ENCODE assay signal across 33 cellular contexts in genomic region chr14:79117561-79117960, GRCh38.
"Had no signal": no experiment of that assay in that cellular context is flagged by ENCODE, and none has a peak within 500 bp of the region (broad histone marks: within the 10 kb centered on the region; RNA-seq: fewer than 3 reads in every experiment).

No MANE protein-coding gene starts in this region.

- H3K9ac ChIP-seq: KMS-11 had no signal

- H3K4me3 ChIP-seq: MG63 had no signal

- H3K4me2 ChIP-seq: KMS-11 had no signal

- H3K27me3 ChIP-seq: MG63 had no signal

- H3K36me3 ChIP-seq: MG63 had no signal

- H3K27ac ChIP-seq: KMS-11 had no signal

- DNase-seq: Karpas-422, Kasumi-1, MG63, MM.1S, MV-4-11, NCI-H1048, NCI-H1092, NCI-H1092 treated with DMSO at 0.1 percent for 48 hours, NCI-H1105, NCI-H1105 treated with DMSO at 0.1 percent for 48 hours, NCI-H1417 treated with DMSO at 0.1 percent for 48 hours, NCI-H1436, NCI-H1436 treated with DMSO at 0.1 percent for 48 hours, NCI-H146, NCI-H1694, NCI-H1694 treated with DMSO at 0.1 percent for 48 hours, NCI-H187, NCI-H187 treated with DMSO at 0.1 percent for 48 hours, NCI-H1930, NCI-H2029, NCI-H2029 treated with DMSO at 0.1 percent for 48 hours, NCI-H2081, NCI-H2081 treated with DMSO at 0.1 percent for 48 hours, NCI-H2107, NCI-H2171, NCI-H2171 treated with DMSO at 0.1 percent for 48 hours, NCI-H2227 treated with DMSO at 0.1 percent for 48 hours, NCI-H226, NCI-H345, NCI-H446, NCI-H446 treated with DMSO at 0.1 percent for 48 hours, NCI-H510A had no signal

- H3K9me3 ChIP-seq: MG63 had no signal
